9 cellular contexts compared by ENCODE assay signal in the genomic region with DNA sequence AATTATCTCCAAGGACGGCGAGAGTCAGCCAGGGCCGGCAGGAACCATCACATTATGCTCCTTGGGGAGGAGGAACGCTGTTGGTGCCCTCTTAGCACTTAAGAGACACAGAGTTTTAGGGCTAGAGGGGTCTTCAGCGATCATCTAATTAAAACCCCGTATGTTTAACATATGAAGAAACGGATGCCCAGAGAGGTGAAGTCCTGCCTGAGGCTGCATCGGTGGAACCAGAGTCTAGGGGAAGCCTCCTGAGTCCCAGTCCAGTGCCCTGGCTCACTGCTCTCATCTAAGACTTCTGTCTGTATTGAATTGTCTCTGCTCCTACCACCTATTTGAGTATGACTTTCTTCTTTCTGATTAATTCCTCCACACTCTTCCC. TPM values are rescaled to one million over a fixed set of nuclear protein-coding genes. Genes with fewer than 3 reads are reported as not detected.
DNase-seq lines count a peak whose midpoint lies in the region; ATAC-seq and TF ChIP-seq lines count a peak whose summit lies in the region.
"Had no signal": no experiment of that assay in that cellular context is flagged by ENCODE, and none has a peak within 500 bp of the region (broad histone marks: within the 10 kb centered on the region; RNA-seq: fewer than 3 reads in every experiment).

No MANE protein-coding gene starts in this region.

- intact Hi-C loops in left ventricle myocardium inferior (cut with micrococcal nuclease) (no loop called here), Right ventricle myocardium superior (cut with DNase I) (no loop called here), aorta (cut with DNase I) (loop anchor here in 1 of 2 donors (10.0 kb wide), 1 partner anchor 131 kb away; a partner anchor contains a TSS)

- H3K4me1 ChIP-seq in left ventricle myocardium inferior (peaks cover 35% of the 10 kb centered on the region), aorta (ENCODE audit: control insufficient read depth in 1 of 2, insufficient read depth in 2 of 2, low read length in 2 of 2) (no peaks in the 10 kb centered on the region)
- H3K4me1 ChIP-seq: uterus had no signal

- DNase-seq in left ventricle myocardium inferior (no peak), Right ventricle myocardium superior (no peak), coronary artery (ENCODE audit: low spot score) (no peak), aorta (no peak), NCI-H128 (lab: John Stamatoyannopoulos, UW; ENCODE audit: unreplicated experiment) (no peak), 8988T (no peak)
- no peak for DNase-seq in naive thymus-derived CD8-positive, alpha-beta T cell
- DNase-seq: uterus had no signal

- H3K27me3 ChIP-seq in left ventricle myocardium inferior (ENCODE audit: low read depth): no peaks in the 10 kb centered on the region
- H3K27me3 ChIP-seq in aorta (ENCODE audit: control insufficient read depth in 1 of 2, insufficient read depth in 2 of 2, low read length in 1 of 2): no peaks in the 10 kb centered on the region
- H3K27me3 ChIP-seq: uterus had no signal

- H3K4me3 ChIP-seq in left ventricle myocardium inferior (peak overlapping the region; percentile 75), coronary artery (peak overlapping the region; percentile 75), aorta (ENCODE audit: low read length in 2 of 2) (peak overlapping the region; percentile 48 to 81)

- H3K36me3 ChIP-seq in left ventricle myocardium inferior (no peaks in the 10 kb centered on the region), aorta (ENCODE audit: control insufficient read depth in 1 of 2, insufficient read depth in 2 of 2, low read length in 1 of 2) (no peaks in the 10 kb centered on the region)
- H3K36me3 ChIP-seq: uterus had no signal

- H3K4me1 Mint-ChIP-seq in naive thymus-derived CD8-positive, alpha-beta T cell: peaks cover 0 to 27% (median 13%) of the 10 kb centered on the region in 4 donors

- WGBS in aorta, 2 donors: 34 to 37% methylated on average over 8 of the region's 8 CpGs

- no peak overlapping the region for H3K27ac ChIP-seq in left ventricle myocardium inferior (replicated peaks)
- H3K27ac ChIP-seq in coronary artery: no peak overlapping the region
- no peak overlapping the region for H3K27ac ChIP-seq in aorta (ENCODE audit: low read depth in 1 of 2, low read length in 2 of 2)
- H3K27ac ChIP-seq: uterus had no signal

- peaks cover 24 to 36% (median 32%) of the 10 kb centered on the region in 5 donors for H3K27me3 Mint-ChIP-seq in naive thymus-derived CD8-positive, alpha-beta T cell

- peak overlapping the region in 1 of 10 donors; percentile 75 for H3K27ac Mint-ChIP-seq in naive thymus-derived CD8-positive, alpha-beta T cell

- TF ChIP-seq CTCF in left ventricle myocardium inferior (IDR thresholded peaks at IDR 0.05; ENCODE audit: borderline replicate concordance) (no peak), coronary artery (IDR thresholded peaks at IDR 0.05) (no peak)

- peaks cover 0 to 3% (median 0%) of the 10 kb centered on the region in 9 donors for H3K9me3 Mint-ChIP-seq in naive thymus-derived CD8-positive, alpha-beta T cell

- no peaks in the 10 kb centered on the region for H3K9me3 ChIP-seq in left ventricle myocardium inferior (replicated peaks)
- no peaks in the 10 kb centered on the region for H3K9me3 ChIP-seq in aorta (ENCODE audit: control insufficient read depth, low read length)
- H3K9me3 ChIP-seq: uterus had no signal

- ATAC-seq in Right ventricle myocardium superior (ENCODE audit: poor library complexity) (no peak), aorta (ENCODE audit: low FRiP score) (no peak), GM19328 (IDR thresholded peaks at IDR 0.05; ENCODE audit: unreplicated experiment) (no peak)
- no peak for ATAC-seq in naive thymus-derived CD8-positive, alpha-beta T cell

- POLR2A ChIA-PET in naive thymus-derived CD8-positive, alpha-beta T cell (lab: Charles Lee): no interaction called here

- no peaks in the 10 kb centered on the region for H3K36me3 Mint-ChIP-seq in naive thymus-derived CD8-positive, alpha-beta T cell

- peak overlapping the region; percentile 35 to 73 (median 52) for H3K4me3 Mint-ChIP-seq in naive thymus-derived CD8-positive, alpha-beta T cell

RNA-seq across cellular contexts. Expression of a gene that starts 0.7 kb away (rescaled TPM):
- total RNA-seq in left ventricle myocardium inferior: 4.2 TPM
- 5.0 TPM for total RNA-seq in Right ventricle myocardium superior
- 1 to 10 TPM; 1.7 to 2.3 TPM for total RNA-seq in naive thymus-derived CD8-positive, alpha-beta T cell
- polyA plus RNA-seq in naive thymus-derived CD8-positive, alpha-beta T cell: 1 to 10 TPM in 1 of 3 donors, not detected in 2; 1.1 TPM
- total RNA-seq in aorta: 1 to 10 TPM; 3.1 to 7.4 TPM
- polyA plus RNA-seq in aorta: under 1 TPM; 0.43 to 0.63 TPM
